Comparison of ENCODE assay signal across 12 cellular contexts in genomic region chr5:139733698-139734491, GRCh38.
DNase-seq lines count a peak whose midpoint lies in the region; ATAC-seq and TF ChIP-seq lines count a peak whose summit lies in the region.
"Had no signal": no experiment of that assay in that cellular context is flagged by ENCODE, and none has a peak within 500 bp of the region (broad histone marks: within the 10 kb centered on the region; RNA-seq: fewer than 3 reads in every experiment).

No MANE protein-coding gene starts in this region.

- intact Hi-C loops in left ventricle myocardium inferior (cut with micrococcal nuclease) = no loop called here
- intact Hi-C loops in CD4-positive, alpha-beta T cell (cut with DNase I, micrococcal nuclease) = no loop called here

- CTCF ChIA-PET in CD4-positive, alpha-beta T cell (lab: Charles Lee) = no interaction called here

- H3K4me3 Mint-ChIP-seq in CD4-positive, alpha-beta T cell = no peak overlapping the region
- H3K4me3 Mint-ChIP-seq: activated T-cell treated with anti-CD3 and anti-CD28 coated beads, Interleukin-2, amount 50 U/mL, for 24 hours had no signal

- no peaks in the 10 kb centered on the region for H3K9me3 Mint-ChIP-seq in CD4-positive, alpha-beta T cell
- H3K9me3 Mint-ChIP-seq: activated T-cell treated with anti-CD3 and anti-CD28 coated beads, Interleukin-2, amount 50 U/mL, for 24 hours had no signal

- no peak for ATAC-seq in activated CD4-positive, CD25-positive, alpha-beta regulatory T cell treated with anti-CD3 and anti-CD28 coated beads, Interleukin-2, amount 50 U/mL, for 24 hours
- no peak for ATAC-seq in CD4-positive, alpha-beta T cell (ENCODE audit: poor library complexity)

- H3K27ac ChIP-seq in BLaER1 (peak overlapping the region; percentile 72), SJCRH30 (peak overlapping the region; percentile 63), left ventricle myocardium inferior (replicated peaks) (peak overlapping the region; percentile 30)
- no peak overlapping the region for H3K27ac ChIP-seq in CD4-positive, alpha-beta T cell (ENCODE audit: low read depth, low read length)
- H3K27ac ChIP-seq: tibial artery had no signal

- no peak overlapping the region for H3K4me3 ChIP-seq in BLaER1
- no peak overlapping the region for H3K4me3 ChIP-seq in SJCRH30
- H3K4me3 ChIP-seq in left ventricle myocardium inferior = no peak overlapping the region
- H3K4me3 ChIP-seq: tibial artery had no signal

- H3K27me3 ChIP-seq in BLaER1 (no peaks in the 10 kb centered on the region), SJCRH30 (no peaks in the 10 kb centered on the region), left ventricle myocardium inferior (ENCODE audit: low read depth) (no peaks in the 10 kb centered on the region)
- no peaks in the 10 kb centered on the region for H3K27me3 ChIP-seq in CD4-positive, alpha-beta T cell (ENCODE audit: control insufficient read depth, insufficient read depth, low read length)
- H3K27me3 ChIP-seq: tibial artery had no signal

- H3K4me1 Mint-ChIP-seq in CD4-positive, alpha-beta T cell (ENCODE audit: low read depth) = no peaks in the 10 kb centered on the region

- DNase-seq in SJCRH30 (peak in 1 of 2 experiments; percentile 85), left ventricle myocardium inferior (no peak), nucleus accumbens (lab: John Stamatoyannopoulos, UW) (peak in 53 of 56 donors; percentile 55 to 98 (median 89)), GOT3 (lab: John Stamatoyannopoulos, UW) (no peak), DMS 273 treated with DMSO at 0.1 percent for 48 hours (lab: John Stamatoyannopoulos, UW) (no peak)
- DNase-seq in CD4-positive, alpha-beta T cell = no peak
- DNase-seq: activated T-cell treated with anti-CD3 and anti-CD28 coated beads, Interleukin-2, amount 50 U/mL, for 24 hours; central memory CD4-positive, alpha-beta T cell; NCI-H1105 treated with DMSO at 0.1 percent for 48 hours; tibial artery had no signal

- H3K4me1 ChIP-seq in BLaER1 = peaks cover 49% of the 10 kb centered on the region
- H3K4me1 ChIP-seq in SJCRH30 = peaks cover 30% of the 10 kb centered on the region
- no peaks in the 10 kb centered on the region for H3K4me1 ChIP-seq in left ventricle myocardium inferior
- H3K4me1 ChIP-seq: tibial artery had no signal

- no peaks in the 10 kb centered on the region for H3K27me3 Mint-ChIP-seq in CD4-positive, alpha-beta T cell
- H3K27me3 Mint-ChIP-seq: activated T-cell treated with anti-CD3 and anti-CD28 coated beads, Interleukin-2, amount 50 U/mL, for 24 hours had no signal

- H3K36me3 ChIP-seq in BLaER1 (no peaks in the 10 kb centered on the region), SJCRH30 (no peaks in the 10 kb centered on the region), left ventricle myocardium inferior (no peaks in the 10 kb centered on the region)
- H3K36me3 ChIP-seq: tibial artery had no signal

- POLR2A ChIA-PET in CD4-positive, alpha-beta T cell (lab: Charles Lee) = no interaction called here

- peak overlapping the region; percentile 68 for H3K4me2 ChIP-seq in BLaER1

- H4K20me1 ChIP-seq in BLaER1 = no peaks in the 10 kb centered on the region

- no peak for TF ChIP-seq CTCF in left ventricle myocardium inferior (IDR thresholded peaks at IDR 0.05; ENCODE audit: borderline replicate concordance)
- TF ChIP-seq CTCF in CD4-positive, alpha-beta T cell (IDR thresholded peaks at IDR 0.05) = no peak

- H3K9me3 ChIP-seq in BLaER1 (no peaks in the 10 kb centered on the region), SJCRH30 (replicated peaks) (no peaks in the 10 kb centered on the region), left ventricle myocardium inferior (replicated peaks) (no peaks in the 10 kb centered on the region)
- no peaks in the 10 kb centered on the region for H3K9me3 ChIP-seq in CD4-positive, alpha-beta T cell (ENCODE audit: control insufficient read depth, low read length)
- H3K9me3 ChIP-seq: tibial artery had no signal

- H3K9ac ChIP-seq in BLaER1 = peak overlapping the region; percentile 48

- no peaks in the 10 kb centered on the region for H3K36me3 Mint-ChIP-seq in CD4-positive, alpha-beta T cell (ENCODE audit: low read depth)

- no peak overlapping the region for H3K27ac Mint-ChIP-seq in CD4-positive, alpha-beta T cell
- H3K27ac Mint-ChIP-seq: activated T-cell treated with anti-CD3 and anti-CD28 coated beads, Interleukin-2, amount 50 U/mL, for 24 hours had no signal

Comparison
In these comparisons a context has a peak if more than half of its experiments do, and no peak if none do; other contexts are left out.
1. DNase-seq: peak in nucleus accumbens (53 of 56); none in left ventricle myocardium inferior (single experiment), GOT3 (single experiment), DMS 273 treated with DMSO at 0.1 percent for 48 hours (single experiment) and CD4-positive, alpha-beta T cell (0 of 10).